Comparison of ENCODE assay signal across 1 cellular context in genomic region chr2:96868555-96869280, GRCh38.
TF ChIP-seq lines count a peak whose summit lies in the region.

No MANE protein-coding gene starts in this region.

TF ChIP-seq in HepG2, 621 proteins besides CTCF, POLR2A, EP300 and RAD21 (continued from another document and continues in another):
- TF ChIP-seq KIAA2018 (CRISPR knock-in tag; IDR thresholded peaks at IDR 0.05; ENCODE audit: borderline replicate concordance) (no peak), ZNF891 (CRISPR knock-in tag; IDR thresholded peaks at IDR 0.05) (no peak; the same call in 1 of the 2 replicates), ATF7-NPFF (CRISPR knock-in tag; IDR thresholded peaks at IDR 0.05; ENCODE audit: low read depth) (peak; percentile 81), ZNF275 (CRISPR knock-in tag; IDR thresholded peaks at IDR 0.05; ENCODE audit: borderline replicate concordance) (0 out of 2 replicates have a peak, but pooled peaks have one; percentile 2), ZMYM4 (CRISPR knock-in tag; IDR thresholded peaks at IDR 0.05) (0 out of 2 replicates have a peak, but pooled peaks have one; percentile 20), ZXDC (CRISPR knock-in tag; IDR thresholded peaks at IDR 0.05) (no peak; the same call in 1 of the 2 replicates), PHF21A (CRISPR knock-in tag; IDR thresholded peaks at IDR 0.05) (no peak), ZNF431 (CRISPR knock-in tag; IDR thresholded peaks at IDR 0.05; ENCODE audit: borderline replicate concordance, low read depth) (no peak), REPIN1 (CRISPR knock-in tag; IDR thresholded peaks at IDR 0.05; ENCODE audit: borderline replicate concordance, low read depth) (peak; percentile 34; the same call in 1 of the 2 replicates), CBX1 (IDR thresholded peaks at IDR 0.05; ENCODE audit: low read depth) (peak; percentile 65), ZNF614 (CRISPR knock-in tag; IDR thresholded peaks at IDR 0.05; ENCODE audit: borderline replicate concordance) (peak; percentile 59; the same call in 1 of the 2 replicates), ARNT (IDR thresholded peaks at IDR 0.05) (no peak), ZNF713 (CRISPR knock-in tag; IDR thresholded peaks at IDR 0.05) (no peak), ZNF234 (CRISPR knock-in tag; conservative IDR thresholded peaks at IDR 0.05) (0 out of 2 replicates have a peak, but pooled peaks have one; percentile 21), PREB (CRISPR knock-in tag; IDR thresholded peaks at IDR 0.05) (no peak), FOXK2 (IDR thresholded peaks at IDR 0.05) (no peak), ZNF503 (CRISPR knock-in tag; IDR thresholded peaks at IDR 0.05) (peak; percentile 16; the same call in 1 of the 2 replicates), ZBED4 (CRISPR knock-in tag; IDR thresholded peaks at IDR 0.05; ENCODE audit: borderline replicate concordance) (0 out of 2 replicates have a peak, but pooled peaks have one; percentile 10), EEA1 (CRISPR knock-in tag; IDR thresholded peaks at IDR 0.05; ENCODE audit: borderline replicate concordance) (no peak), ZBTB44 (CRISPR knock-in tag; IDR thresholded peaks at IDR 0.05) (0 out of 2 replicates have a peak, but pooled peaks have one; percentile 18), ZBTB7A (CRISPR knock-in tag; IDR thresholded peaks at IDR 0.05) (peak; percentile 80), ZNF563 (CRISPR knock-in tag; IDR thresholded peaks at IDR 0.05) (peak; percentile 62; the same call in 1 of the 2 replicates), ZNF292 (CRISPR knock-in tag; IDR thresholded peaks at IDR 0.05; ENCODE audit: borderline replicate concordance, low read depth) (no peak), ZNF639 (CRISPR knock-in tag; conservative IDR thresholded peaks at IDR 0.05) (peak; percentile 83), TSC22D2 (CRISPR knock-in tag; IDR thresholded peaks at IDR 0.05; ENCODE audit: borderline replicate concordance) (no peak), ZNF589 (CRISPR knock-in tag; conservative IDR thresholded peaks at IDR 0.05) (no peak; the same call in 1 of the 2 replicates), TFAP4 (IDR thresholded peaks at IDR 0.05; ENCODE audit: borderline replicate concordance, low read depth) (peak; percentile 43; the same call in 1 of the 2 replicates), MAZ (IDR thresholded peaks at IDR 0.05; ENCODE audit: borderline replicate concordance, low read depth, low read length) (peak; percentile 80; the same call in 1 of the 2 replicates), MAZ (CRISPR knock-in tag; IDR thresholded peaks at IDR 0.05; ENCODE audit: low read depth) (peak; percentile 90)
